In the genomic region with DNA sequence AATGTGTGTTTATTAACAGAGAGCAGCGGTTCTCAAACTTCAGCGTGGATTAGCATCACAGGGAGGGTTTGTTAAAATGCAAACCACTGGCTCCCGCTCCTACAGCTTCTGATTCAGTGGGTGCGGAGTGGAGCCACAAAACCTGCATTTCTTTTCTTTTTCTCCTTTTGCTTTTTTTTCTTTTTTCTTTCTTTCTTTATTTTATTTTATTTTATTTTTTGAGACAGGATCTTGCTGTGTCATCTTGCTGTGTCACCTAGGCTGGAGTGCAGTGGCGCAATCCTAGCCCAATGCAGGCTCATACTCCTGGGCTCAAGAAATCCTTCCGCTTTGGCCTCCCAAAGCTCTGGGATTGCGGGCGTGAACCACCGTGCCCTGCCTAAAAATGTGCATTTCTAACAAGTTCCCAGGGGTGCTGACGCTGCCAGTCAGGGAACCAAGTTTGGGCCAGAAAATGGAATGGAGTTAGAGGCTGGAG, we compare ENCODE assay signal across 2 cellular contexts.
TF ChIP-seq lines count a peak whose summit lies in the region.

No MANE protein-coding gene starts in this region.

TF ChIP-seq in IMR-90, 13 proteins besides CTCF, POLR2A, EP300 and RAD21:
- TF ChIP-seq CEBPB (IDR thresholded peaks at IDR 0.05; ENCODE audit: low read depth, low read length) (peak; percentile 81), RCOR1 (IDR thresholded peaks at IDR 0.05; ENCODE audit: insufficient replicate concordance, low read length) (no peak), NFE2L2 (IDR thresholded peaks at IDR 0.05; ENCODE audit: low read depth, low read length) (peak; percentile 63; the same call in 1 of the 2 replicates)
TF ChIP-seq in IMR-90: peak in this region for 2.

TF ChIP-seq in WTC11, 78 proteins besides CTCF, POLR2A, EP300 and RAD21 (continued from another document):
- TF ChIP-seq ATF6 (CRISPR knock-in tag; IDR thresholded peaks at IDR 0.05) = no peak
- TF ChIP-seq PRDM15 (CRISPR knock-in tag; IDR thresholded peaks at IDR 0.05) = no peak
- TF ChIP-seq MXD4 (CRISPR knock-in tag; IDR thresholded peaks at IDR 0.05; ENCODE audit: borderline replicate concordance) = no peak
- TF ChIP-seq, protein P1, sequence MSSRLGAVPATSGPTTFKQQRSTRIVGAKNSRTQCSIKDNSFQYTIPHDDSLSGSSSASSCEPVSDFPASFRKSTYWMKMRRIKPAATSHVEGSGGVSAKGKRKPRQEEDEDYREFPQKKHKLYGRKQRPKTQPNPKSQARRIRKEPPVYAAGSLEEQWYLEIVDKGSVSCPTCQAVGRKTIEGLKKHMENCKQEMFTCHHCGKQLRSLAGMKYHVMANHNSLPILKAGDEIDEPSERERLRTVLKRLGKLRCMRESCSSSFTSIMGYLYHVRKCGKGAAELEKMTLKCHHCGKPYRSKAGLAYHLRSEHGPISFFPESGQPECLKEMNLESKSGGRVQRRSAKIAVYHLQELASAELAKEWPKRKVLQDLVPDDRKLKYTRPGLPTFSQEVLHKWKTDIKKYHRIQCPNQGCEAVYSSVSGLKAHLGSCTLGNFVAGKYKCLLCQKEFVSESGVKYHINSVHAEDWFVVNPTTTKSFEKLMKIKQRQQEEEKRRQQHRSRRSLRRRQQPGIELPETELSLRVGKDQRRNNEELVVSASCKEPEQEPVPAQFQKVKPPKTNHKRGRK (CRISPR knock-in tag; IDR thresholded peaks at IDR 0.05; ENCODE audit: borderline replicate concordance) = no peak
- TF ChIP-seq, protein P2, sequence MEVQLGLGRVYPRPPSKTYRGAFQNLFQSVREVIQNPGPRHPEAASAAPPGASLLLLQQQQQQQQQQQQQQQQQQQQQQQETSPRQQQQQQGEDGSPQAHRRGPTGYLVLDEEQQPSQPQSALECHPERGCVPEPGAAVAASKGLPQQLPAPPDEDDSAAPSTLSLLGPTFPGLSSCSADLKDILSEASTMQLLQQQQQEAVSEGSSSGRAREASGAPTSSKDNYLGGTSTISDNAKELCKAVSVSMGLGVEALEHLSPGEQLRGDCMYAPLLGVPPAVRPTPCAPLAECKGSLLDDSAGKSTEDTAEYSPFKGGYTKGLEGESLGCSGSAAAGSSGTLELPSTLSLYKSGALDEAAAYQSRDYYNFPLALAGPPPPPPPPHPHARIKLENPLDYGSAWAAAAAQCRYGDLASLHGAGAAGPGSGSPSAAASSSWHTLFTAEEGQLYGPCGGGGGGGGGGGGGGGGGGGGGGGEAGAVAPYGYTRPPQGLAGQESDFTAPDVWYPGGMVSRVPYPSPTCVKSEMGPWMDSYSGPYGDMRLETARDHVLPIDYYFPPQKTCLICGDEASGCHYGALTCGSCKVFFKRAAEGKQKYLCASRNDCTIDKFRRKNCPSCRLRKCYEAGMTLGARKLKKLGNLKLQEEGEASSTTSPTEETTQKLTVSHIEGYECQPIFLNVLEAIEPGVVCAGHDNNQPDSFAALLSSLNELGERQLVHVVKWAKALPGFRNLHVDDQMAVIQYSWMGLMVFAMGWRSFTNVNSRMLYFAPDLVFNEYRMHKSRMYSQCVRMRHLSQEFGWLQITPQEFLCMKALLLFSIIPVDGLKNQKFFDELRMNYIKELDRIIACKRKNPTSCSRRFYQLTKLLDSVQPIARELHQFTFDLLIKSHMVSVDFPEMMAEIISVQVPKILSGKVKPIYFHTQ (CRISPR knock-in tag; IDR thresholded peaks at IDR 0.05) = no peak
- no peak for TF ChIP-seq IRF1 (CRISPR knock-in tag; IDR thresholded peaks at IDR 0.05)
- TF ChIP-seq FOXP1 (CRISPR knock-in tag; IDR thresholded peaks at IDR 0.05; ENCODE audit: borderline replicate concordance) = no peak
- TF ChIP-seq CDX4 (CRISPR knock-in tag; IDR thresholded peaks at IDR 0.05; ENCODE audit: borderline replicate concordance) = no peak
- TF ChIP-seq GTF2I (CRISPR knock-in tag; conservative IDR thresholded peaks at IDR 0.05) = no peak
- no peak for TF ChIP-seq JUN (CRISPR knock-in tag; IDR thresholded peaks at IDR 0.05)
- TF ChIP-seq ATF3 (CRISPR knock-in tag; conservative IDR thresholded peaks at IDR 0.05) = no peak
- TF ChIP-seq, protein P3, sequence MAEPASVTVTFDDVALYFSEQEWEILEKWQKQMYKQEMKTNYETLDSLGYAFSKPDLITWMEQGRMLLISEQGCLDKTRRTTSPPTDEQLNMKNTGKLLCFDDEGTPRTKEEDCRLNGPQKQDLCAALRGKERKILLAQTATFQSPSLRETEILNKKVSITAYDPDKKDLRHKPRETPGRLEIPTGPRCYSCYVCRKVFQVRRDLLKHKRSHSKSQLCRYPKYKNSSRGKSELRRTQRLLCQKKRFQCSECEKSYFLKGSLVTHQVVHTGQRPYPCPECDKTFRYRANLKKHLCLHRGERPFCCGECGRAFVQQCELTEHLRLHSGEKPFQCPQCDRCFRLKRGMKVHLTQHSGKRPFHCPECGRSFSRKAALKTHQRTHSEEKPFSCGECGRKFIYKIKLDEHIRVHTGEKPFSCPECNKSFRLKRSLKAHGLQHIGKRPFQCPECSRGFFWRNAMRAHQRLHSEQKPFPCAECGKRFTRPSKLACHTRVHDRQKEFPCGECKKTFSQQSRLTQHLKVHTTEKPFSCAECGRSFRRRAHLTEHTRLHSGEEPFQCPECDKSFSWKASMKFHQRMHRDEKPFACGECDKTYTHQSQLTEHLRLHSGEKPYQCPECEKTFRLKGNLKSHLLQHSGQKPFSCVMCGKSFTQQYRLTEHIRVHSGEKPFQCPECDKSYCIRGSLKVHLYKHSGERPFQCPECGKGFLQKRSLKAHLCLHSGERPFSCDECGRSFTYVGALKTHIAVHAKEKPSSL (CRISPR knock-in tag; conservative IDR thresholded peaks at IDR 0.05) = no peak
- no peak for TF ChIP-seq CBFB (CRISPR knock-in tag; IDR thresholded peaks at IDR 0.05; ENCODE audit: low read depth)
- TF ChIP-seq ELF4 (CRISPR knock-in tag; IDR thresholded peaks at IDR 0.05; ENCODE audit: low read depth) = no peak
- TF ChIP-seq, protein P4, sequence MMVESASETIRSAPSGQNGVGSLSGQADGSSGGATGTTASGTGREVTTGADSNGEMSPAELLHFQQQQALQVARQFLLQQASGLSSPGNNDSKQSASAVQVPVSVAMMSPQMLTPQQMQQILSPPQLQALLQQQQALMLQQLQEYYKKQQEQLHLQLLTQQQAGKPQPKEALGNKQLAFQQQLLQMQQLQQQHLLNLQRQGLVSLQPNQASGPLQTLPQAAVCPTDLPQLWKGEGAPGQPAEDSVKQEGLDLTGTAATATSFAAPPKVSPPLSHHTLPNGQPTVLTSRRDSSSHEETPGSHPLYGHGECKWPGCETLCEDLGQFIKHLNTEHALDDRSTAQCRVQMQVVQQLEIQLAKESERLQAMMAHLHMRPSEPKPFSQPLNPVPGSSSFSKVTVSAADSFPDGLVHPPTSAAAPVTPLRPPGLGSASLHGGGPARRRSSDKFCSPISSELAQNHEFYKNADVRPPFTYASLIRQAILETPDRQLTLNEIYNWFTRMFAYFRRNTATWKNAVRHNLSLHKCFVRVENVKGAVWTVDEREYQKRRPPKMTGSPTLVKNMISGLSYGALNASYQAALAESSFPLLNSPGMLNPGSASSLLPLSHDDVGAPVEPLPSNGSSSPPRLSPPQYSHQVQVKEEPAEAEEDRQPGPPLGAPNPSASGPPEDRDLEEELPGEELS (CRISPR knock-in tag; IDR thresholded peaks at IDR 0.05) = no peak
